Comparison of ENCODE assay signal across 16 cellular contexts in the genomic region with DNA sequence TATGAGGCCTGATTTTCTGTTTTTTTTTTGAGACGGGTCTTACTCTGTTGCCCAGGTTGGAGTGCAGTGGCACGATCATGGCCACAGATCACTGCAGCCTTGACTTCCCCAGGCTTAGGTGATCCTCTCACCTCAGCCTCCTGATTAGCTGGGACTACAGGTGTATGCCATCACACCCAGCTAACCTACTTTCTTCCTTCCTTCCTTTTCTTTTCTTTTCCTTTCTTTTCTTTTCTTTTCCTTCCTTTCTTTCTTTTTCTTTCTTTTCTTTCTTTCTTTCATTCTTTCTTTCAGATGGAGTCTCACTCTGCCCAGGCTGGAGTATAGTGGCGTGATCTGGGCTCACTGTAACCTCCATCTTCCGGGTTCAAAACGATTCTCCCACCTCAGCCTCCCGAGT. TPM values are rescaled to one million over a fixed set of nuclear protein-coding genes. Genes with fewer than 3 reads are reported as not detected.
DNase-seq lines count a peak whose midpoint lies in the region; ATAC-seq, FAIRE-seq and TF ChIP-seq lines count a peak whose summit lies in the region.
"Had no signal": no experiment of that assay in that cellular context is flagged by ENCODE, and none has a peak within 500 bp of the region (broad histone marks: within the 10 kb centered on the region; RNA-seq: fewer than 3 reads in every experiment).

No MANE protein-coding gene starts in this region.

- TF ChIP-seq CTCF in natural killer cell (IDR thresholded peaks at IDR 0.05) (no peak), endothelial cell of umbilical vein (IDR thresholded peaks at IDR 0.05; ENCODE audit: extremely low read depth in 1 of 2, insufficient read depth in 1 of 2, low read depth in 1 of 2, low read length in 2 of 2) (no peak), type B pancreatic cell (conservative IDR thresholded peaks at IDR 0.05) (no peak)

- H3K27me3 ChIP-seq in endothelial cell of umbilical vein (ENCODE audit: control insufficient read depth in 2 of 2, insufficient read depth in 2 of 2, low read length in 2 of 2) = no peaks in the 10 kb centered on the region
- H3K27me3 ChIP-seq: ovary had no signal

- no peaks in the 10 kb centered on the region for H4K20me1 ChIP-seq in endothelial cell of umbilical vein (replicated peaks; ENCODE audit: control insufficient read depth, extremely low read depth, insufficient read depth, low read length)

- POLR2A ChIA-PET in T-cell (lab: Charles Lee) (interaction anchor here in 1 of 2 donors (0.6 kb wide), 1 partner anchor 339 kb away, joined by 3 read pairs; a partner anchor contains a TSS), endothelial cell of umbilical vein (lab: Charles Lee) (no interaction called here)

- H3K4me2 ChIP-seq in endothelial cell of umbilical vein (ENCODE audit: insufficient read depth, low read length) = no peak overlapping the region

- CTCF ChIA-PET in T-cell (lab: Charles Lee) = interaction anchor here (0.7 to 1.1 kb wide), 2 partner anchors 11 to 363 kb away, joined by 3 read pairs; a partner anchor contains a TSS
- CTCF ChIA-PET in endothelial cell of umbilical vein (lab: Charles Lee) = no interaction called here

- H3K4me1 ChIP-seq in endothelial cell of umbilical vein (ENCODE audit: control insufficient read depth, extremely low read depth, insufficient read depth, low read length) = peaks cover 19% of the 10 kb centered on the region

- H2AFZ ChIP-seq in endothelial cell of umbilical vein (ENCODE audit: low read depth, low read length) = no peak overlapping the region

- peaks cover 20 to 28% of the 10 kb centered on the region in 2 experiments for H3K36me3 ChIP-seq in endothelial cell of umbilical vein (ENCODE audit: control insufficient read depth in 2 of 2, extremely low read depth in 1 of 2, insufficient read depth in 2 of 2, low read length in 2 of 2)
- H3K36me3 ChIP-seq: ovary had no signal

- dilution Hi-C loops in endothelial cell of umbilical vein (cut with MboI; ENCODE audit: extremely low pct_ligation_motif_present, low sequenced_read_pairs) = no loop called here

- H3K27ac ChIP-seq in endothelial cell of umbilical vein (ENCODE audit: insufficient read depth, low read depth, low read length) = no peak overlapping the region
- H3K27ac ChIP-seq: coronary artery, esophagus muscularis mucosa, ovary had no signal

- no TSS peak for BruUV-seq in endothelial cell of umbilical vein (replicated peaks; lab: Mats Ljungman, UMichigan)

- H3K27me3 Mint-ChIP-seq in natural killer cell treated with Interleukin-12 subunit alpha and Interleukin-12 subunit beta and Interleukin-15 and Interleukin-18, amount 100 ng/mL, for 72 hours = no peaks in the 10 kb centered on the region
- H3K27me3 Mint-ChIP-seq in natural killer cell (ENCODE audit: low read depth in 2 of 2) = no peaks in the 10 kb centered on the region
- no peaks in the 10 kb centered on the region for H3K27me3 Mint-ChIP-seq in T-cell
- H3K27me3 Mint-ChIP-seq in type B pancreatic cell = no peaks in the 10 kb centered on the region

- TF ChIP-seq POLR2A in endothelial cell of umbilical vein (IDR thresholded peaks at IDR 0.05; ENCODE audit: low read depth, low read length) = no peak

- FAIRE-seq in endothelial cell of umbilical vein (lab: Jason Lieb, UNC) = peak; percentile 64
- FAIRE-seq: keratinocyte had no signal

- peaks cover 46 to 58% of the 10 kb centered on the region in 2 donors for H3K4me1 Mint-ChIP-seq in natural killer cell treated with Interleukin-12 subunit alpha and Interleukin-12 subunit beta and Interleukin-15 and Interleukin-18, amount 100 ng/mL, for 72 hours (ENCODE audit: low read depth in 2 of 2)
- H3K4me1 Mint-ChIP-seq in natural killer cell = peaks cover 53 to 54% of the 10 kb centered on the region in 2 donors
- peaks cover 63 to 67% (median 66%) of the 10 kb centered on the region in 3 donors for H3K4me1 Mint-ChIP-seq in T-cell
- H3K4me1 Mint-ChIP-seq in type B pancreatic cell (ENCODE audit: unreplicated experiment) = peaks cover 42% of the 10 kb centered on the region

- DNase-seq in natural killer cell treated with Interleukin-12 subunit alpha and Interleukin-12 subunit beta and Interleukin-15 and Interleukin-18, amount 100 ng/mL, for 72 hours (ENCODE audit: low spot score) = no peak
- DNase-seq in natural killer cell (no peak), T-cell (no peak), endothelial cell of umbilical vein (ENCODE audit: low read depth, low spot score) (no peak), type B pancreatic cell (ENCODE audit: extremely low spot score, unreplicated experiment) (no peak), retina (no peak), COLO668 (lab: John Stamatoyannopoulos, UW; ENCODE audit: unreplicated experiment) (no peak), superior temporal gyrus (ENCODE audit: extremely low spot score) (no peak)
- DNase-seq: amygdala, head of caudate nucleus, midbrain, NCI-H82, ovary had no signal

- intact Hi-C loops in natural killer cell (cut with micrococcal nuclease) (no loop called here), endothelial cell of umbilical vein (cut with micrococcal nuclease) (no loop called here)

- ATAC-seq in natural killer cell treated with Interleukin-12 subunit alpha and Interleukin-12 subunit beta and Interleukin-15 and Interleukin-18, amount 100 ng/mL, for 72 hours = no peak
- no peak for ATAC-seq in natural killer cell
- ATAC-seq in T-cell (replicated peaks in 1 of 4) = no peak

- peaks cover 37% of the 10 kb centered on the region for H3K36me3 Mint-ChIP-seq in natural killer cell treated with Interleukin-12 subunit alpha and Interleukin-12 subunit beta and Interleukin-15 and Interleukin-18, amount 100 ng/mL, for 72 hours
- H3K36me3 Mint-ChIP-seq in natural killer cell (no peaks in the 10 kb centered on the region), T-cell (peaks cover 45% of the 10 kb centered on the region), type B pancreatic cell (peaks cover 38% of the 10 kb centered on the region)

- H3K9ac ChIP-seq in endothelial cell of umbilical vein (replicated peaks; ENCODE audit: extremely low read depth, insufficient read depth, low read length) = no peak overlapping the region

- H3K4me3 ChIP-seq in endothelial cell of umbilical vein (replicated peaks in 1 of 3; ENCODE audit: insufficient read depth in 1 of 3, low read depth in 1 of 3, low read length in 3 of 3) = no peak overlapping the region
- H3K4me3 ChIP-seq: coronary artery, esophagus muscularis mucosa, ovary had no signal

- no peaks in the 10 kb centered on the region for H3K9me3 Mint-ChIP-seq in natural killer cell treated with Interleukin-12 subunit alpha and Interleukin-12 subunit beta and Interleukin-15 and Interleukin-18, amount 100 ng/mL, for 72 hours
- peaks cover 0 to 2% of the 10 kb centered on the region in 2 donors for H3K9me3 Mint-ChIP-seq in natural killer cell
- no peaks in the 10 kb centered on the region for H3K9me3 Mint-ChIP-seq in T-cell
- no peaks in the 10 kb centered on the region for H3K9me3 Mint-ChIP-seq in type B pancreatic cell

- peaks cover 69% of the 10 kb centered on the region for H3K79me2 ChIP-seq in endothelial cell of umbilical vein (ENCODE audit: control insufficient read depth, insufficient read depth, low read length)

- H3K9me1 ChIP-seq in endothelial cell of umbilical vein (replicated peaks; ENCODE audit: control insufficient read depth, extremely low read depth, insufficient read depth, low read length) = no peaks in the 10 kb centered on the region

- peak overlapping the region; percentile 15 for H3K4me3 Mint-ChIP-seq in natural killer cell treated with Interleukin-12 subunit alpha and Interleukin-12 subunit beta and Interleukin-15 and Interleukin-18, amount 100 ng/mL, for 72 hours
- no peak overlapping the region for H3K4me3 Mint-ChIP-seq in natural killer cell
- peak overlapping the region in 1 of 3 donors; percentile 40 for H3K4me3 Mint-ChIP-seq in T-cell
- peak overlapping the region; percentile 47 for H3K4me3 Mint-ChIP-seq in type B pancreatic cell

- peak overlapping the region; percentile 38 to 44 for H3K27ac Mint-ChIP-seq in natural killer cell treated with Interleukin-12 subunit alpha and Interleukin-12 subunit beta and Interleukin-15 and Interleukin-18, amount 100 ng/mL, for 72 hours
- H3K27ac Mint-ChIP-seq in natural killer cell (peak overlapping the region in 1 of 2 donors; percentile 24), T-cell (peak overlapping the region; percentile 31 to 55), type B pancreatic cell (peak overlapping the region; percentile 52)

- H3K9me3 ChIP-seq in endothelial cell of umbilical vein (replicated peaks; ENCODE audit: control insufficient read depth, insufficient read depth, low read length) = no peaks in the 10 kb centered on the region
- H3K9me3 ChIP-seq: esophagus muscularis mucosa, ovary had no signal

RNA-seq across cellular contexts. Expression of a gene that starts 3.8 kb away (rescaled TPM):
- total RNA-seq in natural killer cell treated with Interleukin-12 subunit alpha and Interleukin-12 subunit beta and Interleukin-15 and Interleukin-18, amount 100 ng/mL, for 72 hours = 100 to 1,000 TPM; 212 to 391 TPM
- total RNA-seq in natural killer cell (100 to 1,000 TPM; 281 to 307 (median 288) TPM), T-cell (100 to 1,000 TPM; 224 to 308 (median 243) TPM), endothelial cell of umbilical vein (199 and 202 TPM in 2 replicates), type B pancreatic cell (ENCODE audit: low replicate concordance) (168 and 239 TPM in 2 replicates)
- 51.9 and 58.6 TPM in 2 replicates for polyA plus RNA-seq in endothelial cell of umbilical vein
- polyA plus RNA-seq in endothelial cell of umbilical vein (2011; cell fraction: cytosol; rRNA removed) = 56.1 and 57.3 TPM in 2 replicates
- polyA plus RNA-seq in endothelial cell of umbilical vein (2011; cell fraction: nucleus; rRNA removed) = 334 and 404 TPM in 2 replicates
- polyA plus RNA-seq in endothelial cell of umbilical vein (2012) = 88.7 and 117 TPM in 2 replicates
- 60.4 and 90.5 TPM in 2 replicates for polyA minus RNA-seq in endothelial cell of umbilical vein
- 52.0 TPM for polyA minus RNA-seq in endothelial cell of umbilical vein (2011; cell fraction: cytosol; rRNA and poly(A)+ RNA removed)
- 66.1 and 79.9 TPM in 2 replicates for polyA minus RNA-seq in endothelial cell of umbilical vein (2011; cell fraction: nucleus; rRNA and poly(A)+ RNA removed)

RNA-seq across cellular contexts. Expression of a gene that starts 10.8 kb away (rescaled TPM):
- 1 to 10 TPM; 1.8 to 6.0 TPM for total RNA-seq in natural killer cell treated with Interleukin-12 subunit alpha and Interleukin-12 subunit beta and Interleukin-15 and Interleukin-18, amount 100 ng/mL, for 72 hours
- total RNA-seq in natural killer cell = 1 to 10 TPM; 1.0 to 1.9 (median 1.3) TPM
- total RNA-seq in T-cell = 1 to 10 TPM in 4 of 5 donors, under 1 TPM in 1; 0.50 to 9.0 (median 6.2) TPM
- total RNA-seq in endothelial cell of umbilical vein = 0.93 and 1.6 TPM in 2 replicates
- polyA plus RNA-seq in endothelial cell of umbilical vein = 0.84 and 1.1 TPM in 2 replicates
- polyA plus RNA-seq in endothelial cell of umbilical vein (2011; cell fraction: cytosol; rRNA removed) = 0.25 and 0.35 TPM in 2 replicates
- 0.43 and 0.53 TPM in 2 replicates for polyA plus RNA-seq in endothelial cell of umbilical vein (2011; cell fraction: nucleus; rRNA removed)
- 0.79 and 0.90 TPM in 2 replicates for polyA plus RNA-seq in endothelial cell of umbilical vein (2012)
- 1.6 TPM in 1 of 2 replicates, not detected in the other for polyA minus RNA-seq in endothelial cell of umbilical vein
- polyA minus RNA-seq in endothelial cell of umbilical vein (2011; cell fraction: cytosol; rRNA and poly(A)+ RNA removed) = 6.0 TPM
- 0.91 and 1.3 TPM in 2 replicates for polyA minus RNA-seq in endothelial cell of umbilical vein (2011; cell fraction: nucleus; rRNA and poly(A)+ RNA removed)
- 4.4 and 6.3 TPM in 2 replicates for total RNA-seq in type B pancreatic cell (ENCODE audit: low replicate concordance)

RNA-seq across cellular contexts. Expression of a gene that starts 11.5 kb away (rescaled TPM):
- total RNA-seq in natural killer cell treated with Interleukin-12 subunit alpha and Interleukin-12 subunit beta and Interleukin-15 and Interleukin-18, amount 100 ng/mL, for 72 hours = 1 to 10 TPM; 2.7 to 7.4 TPM
- 1 to 10 TPM; 1.1 to 3.5 (median 1.5) TPM for total RNA-seq in natural killer cell
- 10 to 100 TPM in 2 of 5 donors, 1 to 10 TPM in 3; 5.6 to 14.6 (median 8.8) TPM for total RNA-seq in T-cell
- total RNA-seq in endothelial cell of umbilical vein = 84.5 and 90.3 TPM in 2 replicates
- 88.6 and 90.3 TPM in 2 replicates for polyA plus RNA-seq in endothelial cell of umbilical vein
- polyA plus RNA-seq in endothelial cell of umbilical vein (2011; cell fraction: cytosol; rRNA removed) = 69.4 and 77.1 TPM in 2 replicates
- 65.8 and 79.0 TPM in 2 replicates for polyA plus RNA-seq in endothelial cell of umbilical vein (2011; cell fraction: nucleus; rRNA removed)
- polyA plus RNA-seq in endothelial cell of umbilical vein (2012) = 60.3 and 63.1 TPM in 2 replicates
- polyA minus RNA-seq in endothelial cell of umbilical vein = 40.6 and 47.6 TPM in 2 replicates
- polyA minus RNA-seq in endothelial cell of umbilical vein (2011; cell fraction: cytosol; rRNA and poly(A)+ RNA removed) = 36.6 TPM
- polyA minus RNA-seq in endothelial cell of umbilical vein (2011; cell fraction: nucleus; rRNA and poly(A)+ RNA removed) = 14.4 and 21.5 TPM in 2 replicates
- total RNA-seq in type B pancreatic cell (ENCODE audit: low replicate concordance) = 78.9 and 84.7 TPM in 2 replicates

RNA-seq across cellular contexts. Expression of a gene that starts 17.0 kb away (rescaled TPM):
- under 1 TPM; 0.64 to 0.73 TPM for total RNA-seq in natural killer cell treated with Interleukin-12 subunit alpha and Interleukin-12 subunit beta and Interleukin-15 and Interleukin-18, amount 100 ng/mL, for 72 hours
- under 1 TPM; 0.18 to 0.84 (median 0.47) TPM for total RNA-seq in natural killer cell
- total RNA-seq in T-cell = under 1 TPM; 0.13 to 0.84 (median 0.44) TPM
- 0.18 TPM in 2 replicates for total RNA-seq in endothelial cell of umbilical vein
- 0.28 and 0.48 TPM in 2 replicates for polyA plus RNA-seq in endothelial cell of umbilical vein
- polyA plus RNA-seq in endothelial cell of umbilical vein (2011; cell fraction: cytosol; rRNA removed) = 0.13 and 0.35 TPM in 2 replicates
- polyA plus RNA-seq in endothelial cell of umbilical vein (2011; cell fraction: nucleus; rRNA removed) = 0.70 and 0.84 TPM in 2 replicates
- 0.17 and 0.29 TPM in 2 replicates for polyA plus RNA-seq in endothelial cell of umbilical vein (2012)
- 0.15 TPM in 1 of 2 replicates, not detected in the other for polyA minus RNA-seq in endothelial cell of umbilical vein
- not detected for polyA minus RNA-seq in endothelial cell of umbilical vein (2011; cell fraction: cytosol; rRNA and poly(A)+ RNA removed)
- 0.24 TPM in 1 of 2 replicates, not detected in the other for polyA minus RNA-seq in endothelial cell of umbilical vein (2011; cell fraction: nucleus; rRNA and poly(A)+ RNA removed)
- 7.1 and 10.4 TPM in 2 replicates for total RNA-seq in type B pancreatic cell (ENCODE audit: low replicate concordance)

RNA-seq across cellular contexts. Expression of a gene that starts 26.2 kb away (rescaled TPM):
- 10 to 100 TPM; 32.7 to 38.7 TPM for total RNA-seq in natural killer cell treated with Interleukin-12 subunit alpha and Interleukin-12 subunit beta and Interleukin-15 and Interleukin-18, amount 100 ng/mL, for 72 hours
- 10 to 100 TPM; 35.0 to 44.2 (median 38.1) TPM for total RNA-seq in natural killer cell
- 10 to 100 TPM; 49.9 to 72.6 (median 70.2) TPM for total RNA-seq in T-cell
- 30.1 and 35.0 TPM in 2 replicates for total RNA-seq in endothelial cell of umbilical vein
- 37.0 and 37.5 TPM in 2 replicates for polyA plus RNA-seq in endothelial cell of umbilical vein
- polyA plus RNA-seq in endothelial cell of umbilical vein (2011; cell fraction: cytosol; rRNA removed) = 16.4 and 21.1 TPM in 2 replicates
- polyA plus RNA-seq in endothelial cell of umbilical vein (2011; cell fraction: nucleus; rRNA removed) = 62.1 and 65.2 TPM in 2 replicates
- polyA plus RNA-seq in endothelial cell of umbilical vein (2012) = 23.0 and 23.7 TPM in 2 replicates
- 29.1 and 35.8 TPM in 2 replicates for polyA minus RNA-seq in endothelial cell of umbilical vein
- 4.3 TPM for polyA minus RNA-seq in endothelial cell of umbilical vein (2011; cell fraction: cytosol; rRNA and poly(A)+ RNA removed)
- polyA minus RNA-seq in endothelial cell of umbilical vein (2011; cell fraction: nucleus; rRNA and poly(A)+ RNA removed) = 13.5 and 18.8 TPM in 2 replicates
- 31.4 and 37.1 TPM in 2 replicates for total RNA-seq in type B pancreatic cell (ENCODE audit: low replicate concordance)
